ENCODE assay signal across 1 cellular context in the genomic region with DNA sequence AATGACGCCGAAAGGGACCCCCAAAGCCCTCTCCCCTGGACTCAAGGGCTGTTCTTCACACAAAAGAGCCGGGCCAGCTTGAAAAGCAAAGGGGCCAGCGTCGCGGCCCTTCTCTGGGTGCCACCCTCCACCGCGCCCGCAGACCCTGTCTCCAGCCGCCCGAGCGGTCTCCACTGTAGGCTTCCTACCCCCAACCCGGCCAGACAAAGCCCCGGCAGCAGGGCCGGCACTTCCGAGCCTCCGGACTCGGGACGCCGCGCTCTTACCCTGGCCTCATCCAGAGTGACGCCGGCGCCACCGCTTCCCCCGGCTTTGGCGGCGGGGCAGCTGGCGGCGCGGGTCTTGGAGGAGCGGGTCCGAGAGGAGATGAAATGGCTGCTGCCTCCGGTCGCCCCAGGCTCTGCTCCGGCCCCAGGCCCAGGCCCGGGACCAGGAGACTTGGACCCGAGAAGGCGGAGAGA.
TF ChIP-seq lines count a peak whose summit lies in the region.

No MANE protein-coding gene starts in this region.

TF ChIP-seq in HepG2, 621 proteins besides CTCF, POLR2A, EP300 and RAD21 (continued from another document):
- TF ChIP-seq TEF (CRISPR knock-in tag; IDR thresholded peaks at IDR 0.05) (0 out of 2 replicates have a peak, but pooled peaks have one; percentile 10), ZNF337 (CRISPR knock-in tag; IDR thresholded peaks at IDR 0.05; ENCODE audit: borderline replicate concordance, low read depth) (0 out of 2 replicates have a peak, but pooled peaks have one; percentile 8), HNRNPL (IDR thresholded peaks at IDR 0.05; ENCODE audit: low read depth, low read length) (0 out of 2 replicates have a peak, but pooled peaks have one; percentile 8), TRIM24 (CRISPR knock-in tag; IDR thresholded peaks at IDR 0.05) (no peak), SOX6 (IDR thresholded peaks at IDR 0.05) (no peak), SOX6 (CRISPR knock-in tag; IDR thresholded peaks at IDR 0.05) (no peak), HDAC2 (CRISPR knock-in tag; IDR thresholded peaks at IDR 0.05) (peak; percentile 10; the same call in 1 of the 2 replicates), ZNF703 (CRISPR knock-in tag; IDR thresholded peaks at IDR 0.05; ENCODE audit: borderline replicate concordance) (0 out of 2 replicates have a peak, but pooled peaks have one; percentile 95), ZFP82 (CRISPR knock-in tag; IDR thresholded peaks at IDR 0.05; ENCODE audit: borderline replicate concordance) (peak; percentile 90; the same call in 1 of the 2 replicates), PITX1 (CRISPR knock-in tag; IDR thresholded peaks at IDR 0.05) (peak; percentile 11; the same call in 1 of the 2 replicates), ZHX2 (IDR thresholded peaks at IDR 0.05; ENCODE audit: low read depth) (no peak), ZHX2 (CRISPR knock-in tag; IDR thresholded peaks at IDR 0.05; ENCODE audit: borderline replicate concordance) (0 out of 2 replicates have a peak, but pooled peaks have one; percentile 49), PAWR (CRISPR knock-in tag; IDR thresholded peaks at IDR 0.05; ENCODE audit: borderline replicate concordance) (peak; percentile 45; the same call in 1 of the 2 replicates), MYC (CRISPR knock-in tag; IDR thresholded peaks at IDR 0.05; ENCODE audit: borderline replicate concordance) (no peak), SP140L (CRISPR knock-in tag; IDR thresholded peaks at IDR 0.05; ENCODE audit: borderline replicate concordance) (0 out of 2 replicates have a peak, but pooled peaks have one; percentile 1), HES4 (CRISPR knock-in tag; IDR thresholded peaks at IDR 0.05; ENCODE audit: borderline replicate concordance) (0 out of 2 replicates have a peak, but pooled peaks have one; percentile 9), ZXDC (CRISPR knock-in tag; IDR thresholded peaks at IDR 0.05) (0 out of 2 replicates have a peak, but pooled peaks have one; percentile 35), ZNF3 (CRISPR knock-in tag; IDR thresholded peaks at IDR 0.05) (no peak), ZNF224 (CRISPR knock-in tag; IDR thresholded peaks at IDR 0.05) (0 out of 2 replicates have a peak, but pooled peaks have one; percentile 85), SP4 (CRISPR knock-in tag; IDR thresholded peaks at IDR 0.05) (no peak), ZBTB4 (CRISPR knock-in tag; IDR thresholded peaks at IDR 0.05; ENCODE audit: borderline replicate concordance) (0 out of 2 replicates have a peak, but pooled peaks have one; percentile 18), KMT2A (CRISPR knock-in tag; IDR thresholded peaks at IDR 0.05) (peak; percentile 35; the same call in 1 of the 2 replicates), ZNF781 (CRISPR knock-in tag; IDR thresholded peaks at IDR 0.05; ENCODE audit: borderline replicate concordance, not compliant biosample characterization) (peak; percentile 40), ZC3H4 (CRISPR knock-in tag; IDR thresholded peaks at IDR 0.05; ENCODE audit: borderline replicate concordance) (peak; percentile 54; the same call in 1 of the 2 replicates), ZNF292 (CRISPR knock-in tag; IDR thresholded peaks at IDR 0.05; ENCODE audit: borderline replicate concordance, low read depth) (peak; percentile 15; the same call in 1 of the 2 replicates), ZNF879 (CRISPR knock-in tag; IDR thresholded peaks at IDR 0.05) (no peak), MTA1 (CRISPR knock-in tag; IDR thresholded peaks at IDR 0.05; ENCODE audit: borderline replicate concordance) (0 out of 2 replicates have a peak, but pooled peaks have one; percentile 42)
- TF ChIP-seq, protein P1, sequence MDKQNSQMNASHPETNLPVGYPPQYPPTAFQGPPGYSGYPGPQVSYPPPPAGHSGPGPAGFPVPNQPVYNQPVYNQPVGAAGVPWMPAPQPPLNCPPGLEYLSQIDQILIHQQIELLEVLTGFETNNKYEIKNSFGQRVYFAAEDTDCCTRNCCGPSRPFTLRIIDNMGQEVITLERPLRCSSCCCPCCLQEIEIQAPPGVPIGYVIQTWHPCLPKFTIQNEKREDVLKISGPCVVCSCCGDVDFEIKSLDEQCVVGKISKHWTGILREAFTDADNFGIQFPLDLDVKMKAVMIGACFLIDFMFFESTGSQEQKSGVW (CRISPR knock-in tag; IDR thresholded peaks at IDR 0.05; ENCODE audit: borderline replicate concordance) = peak; percentile 91; the same call in 1 of the 2 replicates
- TF ChIP-seq, protein P2, sequence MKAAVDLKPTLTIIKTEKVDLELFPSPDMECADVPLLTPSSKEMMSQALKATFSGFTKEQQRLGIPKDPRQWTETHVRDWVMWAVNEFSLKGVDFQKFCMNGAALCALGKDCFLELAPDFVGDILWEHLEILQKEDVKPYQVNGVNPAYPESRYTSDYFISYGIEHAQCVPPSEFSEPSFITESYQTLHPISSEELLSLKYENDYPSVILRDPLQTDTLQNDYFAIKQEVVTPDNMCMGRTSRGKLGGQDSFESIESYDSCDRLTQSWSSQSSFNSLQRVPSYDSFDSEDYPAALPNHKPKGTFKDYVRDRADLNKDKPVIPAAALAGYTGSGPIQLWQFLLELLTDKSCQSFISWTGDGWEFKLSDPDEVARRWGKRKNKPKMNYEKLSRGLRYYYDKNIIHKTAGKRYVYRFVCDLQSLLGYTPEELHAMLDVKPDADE (CRISPR knock-in tag; IDR thresholded peaks at IDR 0.05) = no peak
